24 cellular contexts compared by ENCODE assay signal in the genomic region with DNA sequence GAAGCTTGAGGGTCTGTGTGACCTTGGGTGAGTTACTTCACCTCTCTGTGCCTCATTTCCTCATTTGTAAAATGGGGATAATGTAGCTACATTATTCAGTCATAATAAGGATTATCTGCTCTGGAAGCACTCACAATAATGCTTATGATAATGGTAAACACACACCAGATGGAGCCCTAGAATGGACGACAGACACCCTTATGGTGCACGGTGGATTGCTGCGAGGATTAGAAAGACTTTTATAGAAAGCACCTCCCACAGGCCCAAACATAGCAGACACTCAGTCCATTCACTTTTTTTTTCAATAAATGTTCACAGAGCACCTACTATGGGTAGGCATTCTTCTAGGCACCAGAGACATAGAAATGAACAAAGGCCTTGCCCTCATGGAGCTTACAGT. TPM values are rescaled to one million over a fixed set of nuclear protein-coding genes. Genes with fewer than 3 reads are reported as not detected.
A peak's percentile ranks its signal among the peaks of the same experiment; 100 is the strongest.
DNase-seq lines count a peak whose midpoint lies in the region; TF ChIP-seq lines count a peak whose summit lies in the region.
"Had no signal": no experiment of that assay in that cellular context is flagged by ENCODE, and none has a peak within 500 bp of the region (broad histone marks: within the 10 kb centered on the region; RNA-seq: fewer than 3 reads in every experiment).

No MANE protein-coding gene starts in this region.

- H3K9me3 ChIP-seq in PC-9 (ENCODE audit: insufficient read depth, low read depth) (no peaks in the 10 kb centered on the region), hepatocyte (ENCODE audit: low read depth) (no peaks in the 10 kb centered on the region), stomach (no peaks in the 10 kb centered on the region)
- H3K9me3 ChIP-seq: body of pancreas, neutrophil, upper lobe of left lung had no signal

- no peak for TF ChIP-seq POLR2A in stomach (IDR thresholded peaks at IDR 0.05)

- CTCF ChIA-PET in PC-9 (lab: Charles Lee): no interaction called here

- H3K27ac ChIP-seq in PC-9: peak overlapping the region; percentile 57
- H3K27ac ChIP-seq in hepatocyte: peak overlapping the region; percentile 75
- peak overlapping the region in 3 of 5 donors; percentile 73 to 84 (median 78) for H3K27ac ChIP-seq in stomach
- H3K27ac ChIP-seq: 22Rv1, neutrophil had no signal

- H3K79me2 ChIP-seq in PC-9 (ENCODE audit: low read depth) (no peaks in the 10 kb centered on the region), hepatocyte (peaks cover 75% of the 10 kb centered on the region)

- 0 out of 2 replicates have a peak, but pooled peaks cover 4% of the 10 kb centered on the region for H3F3A ChIP-seq in PC-9 (ENCODE audit: insufficient read depth, low read depth)

- BruUV-seq in PC-9 (replicated peaks; lab: Mats Ljungman, UMichigan): no TSS peak

- H3K4me3 ChIP-seq in PC-9 (no peak overlapping the region), hepatocyte (no peak overlapping the region), stomach (no peak overlapping the region)
- H3K4me3 ChIP-seq: body of pancreas, upper lobe of left lung had no signal

- H3K4me1 ChIP-seq in PC-9 (replicated peaks; ENCODE audit: insufficient read depth): peaks cover 8% of the 10 kb centered on the region; the same call in 1 of the 2 replicates
- H3K4me1 ChIP-seq in hepatocyte (ENCODE audit: insufficient read depth): peaks cover 25% of the 10 kb centered on the region
- H3K4me1 ChIP-seq in stomach: peaks cover 11 to 59% (median 35%) of the 10 kb centered on the region in 4 donors
- H3K4me1 ChIP-seq: body of pancreas had no signal

- POLR2A ChIA-PET in PC-9 (lab: Charles Lee; ENCODE audit: unreplicated experiment): no interaction called here

- H3K36me3 ChIP-seq in PC-9 (ENCODE audit: low read depth) (no peaks in the 10 kb centered on the region), hepatocyte (replicated peaks; ENCODE audit: insufficient read depth, low read depth) (no peaks in the 10 kb centered on the region), stomach (no peaks in the 10 kb centered on the region)
- H3K36me3 ChIP-seq: neutrophil, upper lobe of left lung had no signal

- H2AFZ ChIP-seq in PC-9 (no peak overlapping the region), hepatocyte (no peak overlapping the region)

- 79% methylated on average over 3 of the region's 3 CpGs for WGBS in hepatocyte (ENCODE audit: low lambda C conversion rate, missing lambda C conversion rate)
- WGBS in stomach, 5 donors: 78 to 93% (median 83%) methylated on average over 3 of the region's 3 CpGs

- H3K27me3 ChIP-seq in PC-9 (ENCODE audit: insufficient read depth, low read depth): no peaks in the 10 kb centered on the region
- no peaks in the 10 kb centered on the region for H3K27me3 ChIP-seq in hepatocyte
- no peaks in the 10 kb centered on the region for H3K27me3 ChIP-seq in stomach
- H3K27me3 ChIP-seq: body of pancreas, neutrophil, upper lobe of left lung had no signal

- H3K4me2 ChIP-seq in PC-9: no peak overlapping the region
- no peak overlapping the region for H3K4me2 ChIP-seq in hepatocyte

- no peak for TF ChIP-seq CTCF in PC-9 (conservative IDR thresholded peaks at IDR 0.05)
- TF ChIP-seq CTCF in hepatocyte (IDR thresholded peaks at IDR 0.05; ENCODE audit: poor library complexity): no peak
- no peak for TF ChIP-seq CTCF in stomach (IDR thresholded peaks at IDR 0.05)

- no peaks in the 10 kb centered on the region for H3K9me2 ChIP-seq in PC-9 (ENCODE audit: insufficient read depth)
- H3K9me2 ChIP-seq in hepatocyte (replicated peaks; ENCODE audit: insufficient read depth): no peaks in the 10 kb centered on the region

- H4K20me1 ChIP-seq in PC-9 (ENCODE audit: insufficient read depth) (no peaks in the 10 kb centered on the region), hepatocyte (ENCODE audit: insufficient read depth, poor library complexity, severe bottlenecking) (no peaks in the 10 kb centered on the region)

- no peak for TF ChIP-seq EP300 in stomach (IDR thresholded peaks at IDR 0.05)

- DNase-seq in DMS 273 (lab: John Stamatoyannopoulos, UW; ENCODE audit: unreplicated experiment): peak; percentile 2
- no peak for DNase-seq in DMS 273 treated with DMSO at 0.1 percent for 48 hours (lab: John Stamatoyannopoulos, UW)
- DNase-seq in PC-9: no peak
- DNase-seq in hepatocyte (ENCODE audit: low spot score): no peak
- DNase-seq in stomach: no peak
- no peak for DNase-seq in inferior parietal cortex (ENCODE audit: extremely low spot score)
- DNase-seq in cerebellar nuclear complex (lab: John Stamatoyannopoulos, UW): no peak
- DNase-seq in GOT3 (lab: John Stamatoyannopoulos, UW): no peak
- DNase-seq: activated CD4-positive, alpha-beta T cell treated with anti-CD3 and anti-CD28 coated beads for 36 hours; activated CD8-positive, alpha-beta memory T cell treated with anti-CD3 and anti-CD28 coated beads for 24 hours; activated gamma-delta T cell treated with Interleukin-2 at 50 U/mL for 16 hours; activated naive CD8-positive, alpha-beta T cell treated with anti-CD3 and anti-CD28 coated beads, Interleukin-2, amount 50 U/mL, for 24 hours; activated T-cell treated with anti-CD3 and anti-CD28 coated beads, Interleukin-2, amount 50 U/mL, for 1 hour; body of pancreas; CD4-positive, alpha-beta T cell; effector memory CD8-positive, alpha-beta T cell; kidney; mammary epithelial cell; NCI-H1436 treated with DMSO at 0.1 percent for 48 hours; stimulated activated naive CD8-positive, alpha-beta T cell treated with anti-CD3 and anti-CD28 coated beads, Interleukin-15, Interleukin-2, amounts not matched to agents 100 U/mL and 50 U/mL, for 24 hours; T-helper 2 cell; upper lobe of left lung had no signal

- intact Hi-C loops in PC-9 (cut with micrococcal nuclease; ENCODE audit: unreplicated experiment) (no loop called here), stomach (cut with DNase I; ENCODE audit: low total_unique reads) (no loop called here)

RNA-seq across cellular contexts. Expression of gene LARGE1, which starts 53.8 kb away (rescaled TPM):
- total RNA-seq in PC-9 (2021): 12.5 and 18.3 TPM in 2 replicates
- 23.6 and 28.6 TPM in 2 replicates for total RNA-seq in hepatocyte
- polyA plus RNA-seq in hepatocyte: 18.7 and 21.2 TPM in 2 replicates
- 100 to 1,000 TPM in 2 of 5 donors, 10 to 100 TPM in 3; 36.9 to 110 (median 86.6) TPM for total RNA-seq in stomach
- 1 to 10 TPM; 3.5 to 7.8 (median 4.6) TPM for polyA plus RNA-seq in stomach
